Comparison of ENCODE assay signal across 29 cellular contexts in the genomic region with DNA sequence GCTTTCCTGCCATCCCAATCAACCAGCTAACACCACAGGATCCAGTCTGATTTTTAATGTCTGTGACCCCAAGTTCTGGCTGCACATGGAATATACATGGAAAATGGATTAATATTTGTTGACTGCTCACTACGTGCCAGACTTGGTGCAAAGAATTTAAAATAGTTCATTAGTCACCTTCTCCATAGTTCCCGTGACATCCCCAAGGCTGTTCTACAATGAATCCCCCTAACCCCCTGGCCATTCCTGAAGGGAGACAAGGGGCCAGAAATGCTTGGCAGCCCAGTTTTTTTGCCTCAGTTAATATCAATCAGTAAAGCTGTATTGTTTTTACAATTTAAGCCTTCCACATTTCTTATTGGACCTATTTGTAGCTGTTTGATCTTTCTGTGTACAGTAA.
"Had no signal": no experiment of that assay in that cellular context is flagged by ENCODE, and none has a peak within 500 bp of the region (broad histone marks: within the 10 kb centered on the region; RNA-seq: fewer than 3 reads in every experiment).

No MANE protein-coding gene starts in this region.

- H3K4me1 Mint-ChIP-seq: central memory CD8-positive, alpha-beta T cell had no signal

- DNase-seq: dermis blood vessel endothelial cell; effector memory CD4-positive, alpha-beta T cell; esophagus squamous epithelium; foreskin melanocyte; glutamatergic neuron; heart right ventricle; hippocampal formation; left cardiac atrium; left lung; mesenchymal stem cell; mucosa of descending colon; naive thymus-derived CD4-positive, alpha-beta T cell; nephron progenitor cell; nucleus accumbens; ovary; posterior cingulate gyrus; retina; stimulated activated CD4-positive, alpha-beta T cell treated with anti-CD3 and anti-CD28 coated beads, Interleukin-2, amount 100 ng/mL, for 24 hours; stimulated activated CD4-positive, alpha-beta T cell treated with anti-CD3 and anti-CD28 coated beads, Interleukin-4, amount 100 ng/mL, for 4 hours; stimulated activated naive CD4-positive, alpha-beta T cell; stomach; tibial artery had no signal

- H3K4me3 ChIP-seq: coronary artery, esophagus squamous epithelium, heart right ventricle, left lung, mucosa of descending colon, ovary, stomach, tibial artery, upper lobe of left lung had no signal

- H3K4me3 Mint-ChIP-seq: central memory CD8-positive, alpha-beta T cell; mesothelial cell of epicardium; naive thymus-derived CD4-positive, alpha-beta T cell; nephron progenitor cell had no signal

- H3K27ac Mint-ChIP-seq: mesothelial cell of epicardium; naive thymus-derived CD4-positive, alpha-beta T cell; nephron progenitor cell had no signal

- ATAC-seq: left cardiac atrium; left lung; mucosa of descending colon; naive thymus-derived CD4-positive, alpha-beta T cell; sciatic nerve had no signal

- H3K27me3 ChIP-seq: esophagus squamous epithelium, left lung, ovary, stomach, upper lobe of left lung had no signal

- H3K27ac ChIP-seq: coronary artery, esophagus squamous epithelium, left lung, ovary, stomach, tibial artery, upper lobe of left lung had no signal

- H3K36me3 ChIP-seq: esophagus squamous epithelium, heart right ventricle, left lung, ovary, stomach, tibial artery, upper lobe of left lung had no signal

- H3K4me1 ChIP-seq: left lung, tibial artery had no signal

- FAIRE-seq: endothelial cell of umbilical vein, islet of Langerhans had no signal

- H3K36me3 Mint-ChIP-seq: mesothelial cell of epicardium had no signal

- H3K9me3 ChIP-seq: ovary, tibial artery had no signal
